Comparison of ENCODE assay signal across 31 cellular contexts in genomic region chr4:180751009-180751408, GRCh38.
DNase-seq lines count a peak whose midpoint lies in the region; ATAC-seq, FAIRE-seq and TF ChIP-seq lines count a peak whose summit lies in the region.
"Had no signal": no experiment of that assay in that cellular context is flagged by ENCODE, and none has a peak within 500 bp of the region (broad histone marks: within the 10 kb centered on the region; RNA-seq: fewer than 3 reads in every experiment).

No MANE protein-coding gene starts in this region.

- H3K27me3 Mint-ChIP-seq in MCF 10A (ENCODE audit: insufficient read depth, unreplicated experiment), result no peaks in the 10 kb centered on the region
- no peaks in the 10 kb centered on the region for H3K27me3 Mint-ChIP-seq in CD14-positive monocyte (ENCODE audit: low read depth in 3 of 3)
- H3K27me3 Mint-ChIP-seq in activated naive CD8-positive, alpha-beta T cell treated with anti-CD3 and anti-CD28 coated beads, Interleukin-2, amount 50 U/mL, for 24 hours, result no peaks in the 10 kb centered on the region
- H3K27me3 Mint-ChIP-seq: activated CD4-positive, alpha-beta T cell treated with anti-CD3 and anti-CD28 coated beads, Interleukin-2, amount 10 ng/mL, durations not matched to agents 7 days and 5 days; activated naive CD4-positive, alpha-beta T cell treated with anti-CD3 and anti-CD28 coated beads, Interleukin-2, amount 50 U/mL, for 24 hours; B cell; dendritic cell treated with granulocyte-macrophage colony-stimulating factor and Interleukin-4, amounts not matched to agents 40 ng/mL and 50 ng/mL, for 4 days; memory B cell had no signal

- no peaks in the 10 kb centered on the region for H3K4me1 ChIP-seq in breast epithelium
- H3K4me1 ChIP-seq: gastroesophageal sphincter, Peyer's patch, tibial nerve had no signal

- peaks cover 3% of the 10 kb centered on the region for H3K36me3 ChIP-seq in breast epithelium
- H3K36me3 ChIP-seq: gastroesophageal sphincter, Peyer's patch, tibial nerve, WERI-Rb-1 had no signal

- H3K36me3 Mint-ChIP-seq in MCF 10A (ENCODE audit: insufficient read depth, unreplicated experiment) (no peaks in the 10 kb centered on the region), CD14-positive monocyte (no peaks in the 10 kb centered on the region)
- H3K36me3 Mint-ChIP-seq in activated naive CD8-positive, alpha-beta T cell treated with anti-CD3 and anti-CD28 coated beads, Interleukin-2, amount 50 U/mL, for 24 hours (ENCODE audit: low read depth), result no peaks in the 10 kb centered on the region
- H3K36me3 Mint-ChIP-seq: activated naive CD4-positive, alpha-beta T cell treated with anti-CD3 and anti-CD28 coated beads, Interleukin-2, amount 50 U/mL, for 24 hours; memory B cell had no signal

- no peak for FAIRE-seq in GM12892 (lab: Jason Lieb, UNC)
- FAIRE-seq: GM12891 had no signal

- H3K4me1 Mint-ChIP-seq in MCF 10A (ENCODE audit: insufficient read depth, unreplicated experiment), result no peaks in the 10 kb centered on the region
- no peaks in the 10 kb centered on the region for H3K4me1 Mint-ChIP-seq in CD14-positive monocyte
- no peaks in the 10 kb centered on the region for H3K4me1 Mint-ChIP-seq in activated naive CD8-positive, alpha-beta T cell treated with anti-CD3 and anti-CD28 coated beads, Interleukin-2, amount 50 U/mL, for 24 hours
- H3K4me1 Mint-ChIP-seq: activated CD4-positive, alpha-beta T cell treated with anti-CD3 and anti-CD28 coated beads, Interleukin-2, amount 10 ng/mL, durations not matched to agents 7 days and 5 days; activated naive CD4-positive, alpha-beta T cell treated with anti-CD3 and anti-CD28 coated beads, Interleukin-2, amount 50 U/mL, for 24 hours; B cell; memory B cell had no signal

- DNase-seq in MCF 10A (ENCODE audit: unreplicated experiment) (peak; percentile 40), breast epithelium (ENCODE audit: low spot score in 2 of 2) (no peak), astrocyte of the spinal cord (ENCODE audit: low read depth, low spot score) (peak; percentile 86), glomerular visceral epithelial cell (ENCODE audit: extremely low spot score) (peak; percentile 42), CD14-positive monocyte (ENCODE audit: low spot score) (no peak), GM12892 (ENCODE audit: insufficient read length) (no peak), substantia nigra (lab: John Stamatoyannopoulos, UW) (no peak)
- DNase-seq in activated naive CD8-positive, alpha-beta T cell treated with anti-CD3 and anti-CD28 coated beads, Interleukin-2, amount 50 U/mL, for 24 hours, result no peak
- DNase-seq: 8988T; activated CD4-positive, alpha-beta T cell treated with anti-CD3 and anti-CD28 coated beads, Interleukin-2, amount 10 ng/mL, durations not matched to agents 7 days and 5 days; DMS79 treated with DMSO at 0.1 percent for 48 hours; HFFc6; Kasumi-1; NCI-H1092 treated with DMSO at 0.1 percent for 48 hours; NCI-H2029; NCI-H510A treated with DMSO at 0.1 percent for 48 hours; NK-92 treated with Interleukin-12 subunit alpha and Interleukin-12 subunit beta, amount 100 ng/mL, for 24 hours; Peyer's patch; retina; stimulated activated CD4-positive, alpha-beta T cell treated with anti-CD3 and anti-CD28 coated beads, Interleukin-4, amount 100 ng/mL, for 4 hours; stimulated activated naive CD8-positive, alpha-beta T cell treated with anti-CD3 and anti-CD28 coated beads, Interleukin-15, Interleukin-2, amounts not matched to agents 100 U/mL and 50 U/mL, for 24 hours; T-helper 2 cell; WERI-Rb-1 had no signal

- ATAC-seq in activated naive CD8-positive, alpha-beta T cell treated with anti-CD3 and anti-CD28 coated beads, Interleukin-2, amount 50 U/mL, for 24 hours, result no peak
- ATAC-seq: gastroesophageal sphincter; stimulated activated naive CD8-positive, alpha-beta T cell treated with anti-CD3 and anti-CD28 coated beads, Interleukin-15, Interleukin-2, amounts not matched to agents 100 U/mL and 50 U/mL, for 24 hours had no signal

- CTCF ChIA-PET in MCF 10A (lab: Yijun Ruan, JAX), result interaction anchor here (0.6 to 0.7 kb wide), 2 partner anchors 19 to 1419 kb away, joined by 4 to 5 read pairs; no protein-coding TSS in a partner anchor

- no TSS peak for BruUV-seq in MCF 10A (replicated peaks; lab: Mats Ljungman, UMichigan)

- no peak for TF ChIP-seq CTCF in MCF 10A (IDR thresholded peaks at IDR 0.05; ENCODE audit: unreplicated experiment)
- no peak for TF ChIP-seq CTCF in breast epithelium (IDR thresholded peaks at IDR 0.05)
- TF ChIP-seq CTCF in astrocyte of the spinal cord (IDR thresholded peaks at IDR 0.05; ENCODE audit: low read depth, low read length), result no peak
- TF ChIP-seq CTCF in CD14-positive monocyte (IDR thresholded peaks at IDR 0.05), result no peak

- no peaks in the 10 kb centered on the region for H3K27me3 ChIP-seq in breast epithelium
- H3K27me3 ChIP-seq: gastroesophageal sphincter, Peyer's patch, tibial nerve had no signal

- no peak overlapping the region for H3K4me3 Mint-ChIP-seq in MCF 10A (ENCODE audit: unreplicated experiment)
- H3K4me3 Mint-ChIP-seq in CD14-positive monocyte, result no peak overlapping the region
- H3K4me3 Mint-ChIP-seq in activated naive CD8-positive, alpha-beta T cell treated with anti-CD3 and anti-CD28 coated beads, Interleukin-2, amount 50 U/mL, for 24 hours, result no peak overlapping the region
- H3K4me3 Mint-ChIP-seq: activated CD4-positive, alpha-beta T cell treated with anti-CD3 and anti-CD28 coated beads, Interleukin-2, amount 10 ng/mL, durations not matched to agents 7 days and 5 days; activated naive CD4-positive, alpha-beta T cell treated with anti-CD3 and anti-CD28 coated beads, Interleukin-2, amount 50 U/mL, for 24 hours; B cell; dendritic cell treated with granulocyte-macrophage colony-stimulating factor and Interleukin-4, amounts not matched to agents 40 ng/mL and 50 ng/mL, for 4 days; HFFc6; memory B cell had no signal

- no peak overlapping the region for H3K4me3 ChIP-seq in breast epithelium
- H3K4me3 ChIP-seq in astrocyte of the spinal cord (ENCODE audit: low read depth, low read length), result no peak overlapping the region
- H3K4me3 ChIP-seq: gastroesophageal sphincter, Peyer's patch, SK-N-MC, tibial nerve had no signal

- in situ Hi-C loops in astrocyte of the spinal cord (cut with HindIII; ENCODE audit: low sequenced_read_pairs), result no loop called here

- POLR2A ChIA-PET in MCF 10A (lab: Yijun Ruan, JAX), result interaction anchor here (0.6 kb wide), 1 partner anchor 31 kb away, joined by 3 read pairs; no protein-coding TSS in a partner anchor

- intact Hi-C loops in MCF 10A (cut with micrococcal nuclease) (no loop called here), breast epithelium (cut with DNase I; ENCODE audit: low total_unique reads) (no loop called here), CD14-positive monocyte (cut with micrococcal nuclease) (no loop called here)

- H3K9me3 Mint-ChIP-seq in MCF 10A (ENCODE audit: unreplicated experiment), result peaks cover 8% of the 10 kb centered on the region
- peaks cover 4 to 14% (median 9%) of the 10 kb centered on the region in 7 donors for H3K9me3 Mint-ChIP-seq in CD14-positive monocyte
- peaks cover 7% of the 10 kb centered on the region for H3K9me3 Mint-ChIP-seq in activated naive CD8-positive, alpha-beta T cell treated with anti-CD3 and anti-CD28 coated beads, Interleukin-2, amount 50 U/mL, for 24 hours
- H3K9me3 Mint-ChIP-seq: memory B cell had no signal

- H3K9me3 ChIP-seq in breast epithelium, result peaks cover 0 to 10% of the 10 kb centered on the region in 2 donors
- H3K9me3 ChIP-seq: gastroesophageal sphincter, Peyer's patch had no signal

- H3K27ac Mint-ChIP-seq in MCF 10A (ENCODE audit: low read depth, unreplicated experiment), result no peak overlapping the region
- no peak overlapping the region for H3K27ac Mint-ChIP-seq in CD14-positive monocyte
- H3K27ac Mint-ChIP-seq in activated naive CD8-positive, alpha-beta T cell treated with anti-CD3 and anti-CD28 coated beads, Interleukin-2, amount 50 U/mL, for 24 hours, result no peak overlapping the region
- H3K27ac Mint-ChIP-seq: activated CD4-positive, alpha-beta T cell treated with anti-CD3 and anti-CD28 coated beads, Interleukin-2, amount 10 ng/mL, durations not matched to agents 7 days and 5 days; activated naive CD4-positive, alpha-beta T cell treated with anti-CD3 and anti-CD28 coated beads, Interleukin-2, amount 50 U/mL, for 24 hours; B cell; dendritic cell treated with granulocyte-macrophage colony-stimulating factor and Interleukin-4, amounts not matched to agents 40 ng/mL and 50 ng/mL, for 4 days; HFFc6; memory B cell had no signal

- no peak overlapping the region for H3K27ac ChIP-seq in breast epithelium
- H3K27ac ChIP-seq in substantia nigra (ENCODE audit: low read depth, low read length, poor library complexity, severe bottlenecking), result no peak overlapping the region
- H3K27ac ChIP-seq: gastroesophageal sphincter, Peyer's patch, SK-N-MC, tibial nerve, WERI-Rb-1 had no signal

- TF ChIP-seq POLR2A in breast epithelium (IDR thresholded peaks at IDR 0.05) (no peak), GM12892 (IDR thresholded peaks at IDR 0.05; ENCODE audit: low read depth, low read length) (no peak)

Comparison
In these comparisons a context has a peak if more than half of its experiments do, and no peak if none do; other contexts are left out.
1. DNase-seq: peak in MCF 10A (single experiment), astrocyte of the spinal cord (single experiment) and glomerular visceral epithelial cell (single experiment); none in breast epithelium (0 of 2), CD14-positive monocyte (single experiment), GM12892 (single experiment), activated naive CD8-positive, alpha-beta T cell treated with anti-CD3 and anti-CD28 coated beads, Interleukin-2, amount 50 U/mL, for 24 hours (single experiment) and substantia nigra (0 of 49).